19 cellular contexts compared by ENCODE assay signal in genomic region chr19:436413-436950, GRCh38. TPM values are rescaled to one million over a fixed set of nuclear protein-coding genes. Genes with fewer than 3 reads are reported as not detected.
"Had no signal": no experiment of that assay in that cellular context is flagged by ENCODE, and none has a peak within 500 bp of the region (broad histone marks: within the 10 kb centered on the region; RNA-seq: fewer than 3 reads in every experiment).

No MANE protein-coding gene starts in this region.

- H3K27ac ChIP-seq: epithelial cell of prostate, lower lobe of right lung, prostate gland, right atrium auricular region, skin epidermis, spleen, transverse colon had no signal

- H3K9me3 Mint-ChIP-seq: endodermal cell; natural killer cell; stimulated activated naive B cell treated with anti-CD40 and anti-IgM and Interleukin-4, amounts not matched to agents 10 μg/mL and 1 μg/mL and 100 μg/mL, for 72 hours; stimulated activated naive CD8-positive, alpha-beta T cell treated with anti-CD3 and anti-CD28 coated beads, Interleukin-15, Interleukin-2, amounts not matched to agents 100 ng/mL and 50 ng/mL, for 24 hours had no signal

- FAIRE-seq: keratinocyte had no signal

- H3K4me1 Mint-ChIP-seq: endodermal cell; natural killer cell; stimulated activated naive B cell treated with anti-CD40 and anti-IgM and Interleukin-4, amounts not matched to agents 10 μg/mL and 1 μg/mL and 100 μg/mL, for 72 hours had no signal

- ATAC-seq: stimulated activated naive B cell treated with anti-CD40 and anti-IgM and Interleukin-4, amounts not matched to agents 10 μg/mL and 1 μg/mL and 100 μg/mL, for 72 hours had no signal

- H3K27me3 ChIP-seq: right atrium auricular region, transverse colon had no signal

- H3K36me3 ChIP-seq: gastrocnemius medialis, prostate gland, transverse colon had no signal

- H3K9me3 ChIP-seq: gastrocnemius medialis, lower lobe of right lung, prostate gland, right atrium auricular region, spleen, transverse colon had no signal

- H3K36me3 Mint-ChIP-seq: natural killer cell; stimulated activated naive B cell treated with anti-CD40 and anti-IgM and Interleukin-4, amounts not matched to agents 10 μg/mL and 1 μg/mL and 100 μg/mL, for 72 hours had no signal

- H3K4me3 Mint-ChIP-seq: endodermal cell; natural killer cell; stimulated activated naive B cell treated with anti-CD40 and anti-IgM and Interleukin-4, amounts not matched to agents 10 μg/mL and 1 μg/mL and 100 μg/mL, for 72 hours; stimulated activated naive CD8-positive, alpha-beta T cell treated with anti-CD3 and anti-CD28 coated beads, Interleukin-15, Interleukin-2, amounts not matched to agents 100 ng/mL and 50 ng/mL, for 24 hours had no signal

- H3K27ac Mint-ChIP-seq: endodermal cell; natural killer cell; stimulated activated naive B cell treated with anti-CD40 and anti-IgM and Interleukin-4, amounts not matched to agents 10 μg/mL and 1 μg/mL and 100 μg/mL, for 72 hours; stimulated activated naive CD8-positive, alpha-beta T cell treated with anti-CD3 and anti-CD28 coated beads, Interleukin-15, Interleukin-2, amounts not matched to agents 100 ng/mL and 50 ng/mL, for 24 hours had no signal

- H3K4me1 ChIP-seq: lower lobe of right lung, prostate gland, right atrium auricular region, transverse colon had no signal

- DNase-seq: effector CD8-positive, alpha-beta T cell; endodermal cell; foreskin fibroblast; gastrocnemius medialis; head of caudate nucleus; left ventricle myocardium superior; lower lobe of right lung; natural killer cell; spleen; stimulated activated CD4-positive, alpha-beta T cell treated with anti-CD3 and anti-CD28 coated beads, Interleukin-2, amount 100 ng/mL, for 48 hours; stimulated activated naive B cell treated with anti-CD40 and anti-IgM and Interleukin-4, amounts not matched to agents 10 μg/mL and 1 μg/mL and 100 μg/mL, for 72 hours; transverse colon had no signal

- H3K4me3 ChIP-seq: gastrocnemius medialis, lower lobe of right lung, prostate gland, right atrium auricular region, skin epidermis, spleen, transverse colon had no signal

RNA-seq across cellular contexts. Expression of gene C2CD4C, which starts 27.5 kb away (rescaled TPM):
- total RNA-seq: mononuclear cell, natural killer cell had no signal

RNA-seq across cellular contexts. Expression of gene MADCAM1, which starts 59.8 kb away (rescaled TPM):
- total RNA-seq: mononuclear cell, right atrium auricular region had no signal
